8 cellular contexts compared by ENCODE assay signal in genomic region chr19:1264801-1265610, GRCh38. TPM values are rescaled to one million over a fixed set of nuclear protein-coding genes. Genes with fewer than 3 reads are reported as not detected.
DNase-seq lines count a peak whose midpoint lies in the region; TF ChIP-seq lines count a peak whose summit lies in the region.

No MANE protein-coding gene starts in this region.

- TF ChIP-seq CTCF in MCF 10A (IDR thresholded peaks at IDR 0.05; ENCODE audit: unreplicated experiment) (no peak), testis (IDR thresholded peaks at IDR 0.05) (no peak)

- H3K9me2 ChIP-seq in Karpas-422 (replicated peaks; ENCODE audit: insufficient read depth, low read length), result no peaks in the 10 kb centered on the region

- H3K36me3 ChIP-seq in Karpas-422 (ENCODE audit: insufficient read depth, low read length) (no peaks in the 10 kb centered on the region), testis (ENCODE audit: low read depth, missing control alignments) (no peaks in the 10 kb centered on the region)

- H3K27me3 Mint-ChIP-seq in MCF 10A (ENCODE audit: insufficient read depth, unreplicated experiment), result no peaks in the 10 kb centered on the region

- H3K4me3 Mint-ChIP-seq in MCF 10A (ENCODE audit: unreplicated experiment), result peak overlapping the region; percentile 70

- H3K4me1 Mint-ChIP-seq in MCF 10A (ENCODE audit: insufficient read depth, unreplicated experiment), result peaks cover 39% of the 10 kb centered on the region

- H3K27me3 ChIP-seq in Karpas-422 (ENCODE audit: low read length), result no peaks in the 10 kb centered on the region
- no peaks in the 10 kb centered on the region for H3K27me3 ChIP-seq in testis

- H2AFZ ChIP-seq in Karpas-422 (ENCODE audit: low read length), result no peak overlapping the region

- CTCF ChIA-PET in MCF 10A (lab: Yijun Ruan, JAX), result interaction anchor here (0.5 to 4.9 kb wide), 6 partner anchors 12 to 220 kb away, joined by 3 to 144 read pairs (median 11); no protein-coding TSS in a partner anchor

- H4K20me1 ChIP-seq in Karpas-422 (ENCODE audit: insufficient read depth, low read depth, low read length), result peaks cover 4% of the 10 kb centered on the region; the same call in 1 of the 2 replicates

- peak overlapping the region; percentile 50 for H3K27ac Mint-ChIP-seq in MCF 10A (ENCODE audit: low read depth, unreplicated experiment)

- H3K9me3 Mint-ChIP-seq in MCF 10A (ENCODE audit: unreplicated experiment), result no peaks in the 10 kb centered on the region

- H3K4me3 ChIP-seq in Karpas-422 (ENCODE audit: low read length) (peak overlapping the region; percentile 49; the same call in 1 of the 2 replicates), testis (no peak overlapping the region)

- H3K9ac ChIP-seq in Karpas-422 (ENCODE audit: low read length), result peak overlapping the region; percentile 66

- peaks cover 19% of the 10 kb centered on the region for H3K36me3 Mint-ChIP-seq in MCF 10A (ENCODE audit: insufficient read depth, unreplicated experiment)

- DNase-seq in CD1c-positive myeloid dendritic cell (ENCODE audit: extremely low spot score), result peak; percentile 62
- DNase-seq in Karpas-422, result peak; percentile 82
- peak; percentile 96 for DNase-seq in MCF 10A (ENCODE audit: unreplicated experiment)
- peak; percentile 81 for DNase-seq in left kidney (ENCODE audit: low read depth, low spot score)
- peak; percentile 59 for DNase-seq in testis
- DNase-seq in NCI-H1694 (lab: John Stamatoyannopoulos, UW), result no peak
- DNase-seq in activated CD4-positive, CD25-positive, alpha-beta regulatory T cell (lab: John Stamatoyannopoulos, UW), result no peak
- no peak for DNase-seq in NCI-H2196 treated with DMSO at 0.1 percent for 48 hours (lab: John Stamatoyannopoulos, UW; ENCODE audit: unreplicated experiment)

- peaks cover 5% of the 10 kb centered on the region for H3K79me2 ChIP-seq in Karpas-422 (ENCODE audit: low read length)

- H3K4me2 ChIP-seq in Karpas-422 (ENCODE audit: low read depth, low read length, poor library complexity, severe bottlenecking), result peak overlapping the region; percentile 53

- POLR2A ChIA-PET in MCF 10A (lab: Yijun Ruan, JAX), result interaction anchor here (0.8 to 6.2 kb wide), 9 partner anchors 9 to 225 kb away, joined by 4 to 240 read pairs (median 18); partner anchors contain the start of genes ABCA7, ATP5F1D, FAM174C and MIDN

- 60 to 62% methylated on average over 7 to 26 of the region's 26 CpGs for WGBS in testis, 2 donors

- H3K9me3 ChIP-seq in Karpas-422 (ENCODE audit: low read length) (no peaks in the 10 kb centered on the region), testis (no peaks in the 10 kb centered on the region)

- no TSS peak for BruUV-seq in MCF 10A (replicated peaks; lab: Mats Ljungman, UMichigan)

- H3K4me1 ChIP-seq in Karpas-422 (ENCODE audit: low read length) (peaks cover 77% of the 10 kb centered on the region), testis (peaks cover 70% of the 10 kb centered on the region)

- H3K27ac ChIP-seq in Karpas-422 (ENCODE audit: low read length) (peak overlapping the region; percentile 90), testis (peak overlapping the region; percentile 68 to 89)

- intact Hi-C loops in MCF 10A (cut with micrococcal nuclease), result no loop called here
- intact Hi-C loops in testis (cut with DNase I; ENCODE audit: low total_unique reads), result no loop called here

- no peak for TF ChIP-seq POLR2A in testis (IDR thresholded peaks at IDR 0.05)

RNA-seq across cellular contexts. Expression of gene CIRBP, which starts 4.1 kb away (rescaled TPM):
- 141 and 291 TPM in 2 replicates for total RNA-seq in Karpas-422 (2014; rRNA removed; shearing (Covaris generic); ENCODE audit: low replicate concordance)
- 316 and 362 TPM in 2 replicates for total RNA-seq in MCF 10A (2022)
- 100 to 1,000 TPM; 621 to 661 TPM for total RNA-seq in testis
- polyA plus RNA-seq in testis (ENCODE audit: insufficient read depth, low read depth, low replicate concordance), result 483 TPM

RNA-seq across cellular contexts. Expression of gene FAM174C, which starts 10.3 kb away (rescaled TPM):
- 32.7 and 68.1 TPM in 2 replicates for total RNA-seq in Karpas-422 (2014; rRNA removed; shearing (Covaris generic); ENCODE audit: low replicate concordance)
- 71.0 and 85.2 TPM in 2 replicates for total RNA-seq in MCF 10A (2022)
- 100 to 1,000 TPM; 111 to 128 TPM for total RNA-seq in testis
- 51.6 TPM for polyA plus RNA-seq in testis (ENCODE audit: insufficient read depth, low read depth, low replicate concordance)

RNA-seq across cellular contexts. Expression of gene MIDN, which starts 16.6 kb away (rescaled TPM):
- 21.4 and 40.5 TPM in 2 replicates for total RNA-seq in Karpas-422 (2014; rRNA removed; shearing (Covaris generic); ENCODE audit: low replicate concordance)
- total RNA-seq in MCF 10A (2022) (73.6 and 96.9 TPM in 2 replicates), testis (10 to 100 TPM; 38.2 to 42.4 TPM)
- polyA plus RNA-seq in testis (ENCODE audit: insufficient read depth, low read depth, low replicate concordance), result 30.3 TPM

RNA-seq across cellular contexts. Expression of gene EFNA2, which starts 20.7 kb away (rescaled TPM):
- not detected in 2 replicates for total RNA-seq in Karpas-422 (2014; rRNA removed; shearing (Covaris generic); ENCODE audit: low replicate concordance)
- total RNA-seq in MCF 10A (2022) (not detected in 2 replicates), testis (1 to 10 TPM; 1.5 to 2.9 TPM)
- polyA plus RNA-seq in testis (ENCODE audit: insufficient read depth, low read depth, low replicate concordance), result 0.61 TPM

RNA-seq across cellular contexts. Expression of gene ATP5F1D, which starts 23.5 kb away (rescaled TPM):
- 64.3 and 110 TPM in 2 replicates for total RNA-seq in Karpas-422 (2014; rRNA removed; shearing (Covaris generic); ENCODE audit: low replicate concordance)
- total RNA-seq in MCF 10A (2022), result 256 and 258 TPM in 2 replicates
- total RNA-seq in testis, result 100 to 1,000 TPM; 104 to 166 TPM
- polyA plus RNA-seq in testis (ENCODE audit: insufficient read depth, low read depth, low replicate concordance), result 94.5 TPM

Comparison
In these comparisons a context has a peak if more than half of its experiments do, and no peak if none do; other contexts are left out.
1. DNase-seq: peak in CD1c-positive myeloid dendritic cell (single experiment), Karpas-422 (single experiment), MCF 10A (single experiment), left kidney (single experiment) and testis (single experiment); none in NCI-H1694 (single experiment), activated CD4-positive, CD25-positive, alpha-beta regulatory T cell (0 of 4) and NCI-H2196 treated with DMSO at 0.1 percent for 48 hours (single experiment).